1 cellular context compared by ENCODE assay signal in genomic region chr5:159262859-159263568, GRCh38.
TF ChIP-seq lines count a peak whose summit lies in the region.

Gene UBLCP1, plus strand, starts transcription at chr5:159263290. Its CDS starts 5,626 bp downstream, at chr5:159268916.

TF ChIP-seq in K562, 482 proteins besides CTCF, POLR2A, EP300 and RAD21 (continued from another document and continues in another):
- TF ChIP-seq RERE (CRISPR knock-in tag; IDR thresholded peaks at IDR 0.05; ENCODE audit: borderline replicate concordance) (no peak), PHTF2 (CRISPR knock-in tag; IDR thresholded peaks at IDR 0.05) (no peak), TBP (optimal IDR thresholded peaks at IDR 0.05; ENCODE audit: low read depth, low read length) (peak; percentile 69), KHSRP (IDR thresholded peaks at IDR 0.05) (no peak), XRCC3 (IDR thresholded peaks at IDR 0.05) (no peak), ZNF318 (IDR thresholded peaks at IDR 0.05; ENCODE audit: borderline replicate concordance in 1 of 2, low read depth in 1 of 2) (no peak), ZNF584 (CRISPR knock-in tag; IDR thresholded peaks at IDR 0.05; ENCODE audit: low read depth) (no peak), GABPB1 (CRISPR knock-in tag; IDR thresholded peaks at IDR 0.05) (peak; percentile 96), ZBED1 (IDR thresholded peaks at IDR 0.05) (no peak), CTCFL (IDR thresholded peaks at IDR 0.05; ENCODE audit: borderline replicate concordance, insufficient read depth, low read depth, low read length, poor library complexity, severe bottlenecking) (no peak), ZNF121 (CRISPR knock-in tag; conservative IDR thresholded peaks at IDR 0.05) (no peak), HDAC1 (IDR thresholded peaks at IDR 0.05) (peak in 1 of 2 experiments; percentile 88; a peak in 1 of 4 replicates), POLR2B (IDR thresholded peaks at IDR 0.05; ENCODE audit: low read depth, partially characterized antibody) (peak; percentile 87), ZBTB5 (IDR thresholded peaks at IDR 0.05) (no peak), FOSL1 (tag; conservative IDR thresholded peaks at IDR 0.05) (peak; percentile 44; the same call in 1 of the 2 replicates), POLR3A (IDR thresholded peaks at IDR 0.05; ENCODE audit: borderline replicate concordance, extremely low read depth, insufficient read depth, insufficient read length) (no peak), CBFA2T2 (conservative IDR thresholded peaks at IDR 0.05) (no peak), CLOCK (CRISPR knock-in tag; IDR thresholded peaks at IDR 0.05; ENCODE audit: borderline replicate concordance) (no peak), NR2C1 (IDR thresholded peaks at IDR 0.05) (peak; percentile 65), NR2C1 (tag; IDR thresholded peaks at IDR 0.05) (peak; percentile 65), ZNF12 (CRISPR knock-in tag; IDR thresholded peaks at IDR 0.05) (no peak), PRMT5 (CRISPR knock-in tag; IDR thresholded peaks at IDR 0.05) (no peak), ZNF766 (CRISPR knock-in tag; conservative IDR thresholded peaks at IDR 0.05) (no peak), ZNF124 (CRISPR knock-in tag; IDR thresholded peaks at IDR 0.05) (no peak), E2F1 (CRISPR knock-in tag; IDR thresholded peaks at IDR 0.05) (no peak; the same call in 1 of the 2 replicates), BDP1 (IDR thresholded peaks at IDR 0.05; ENCODE audit: insufficient read depth, insufficient read length) (no peak), SLC30A9 (CRISPR knock-in tag; IDR thresholded peaks at IDR 0.05) (no peak), CCNT2 (IDR thresholded peaks at IDR 0.05; ENCODE audit: borderline replicate concordance, extremely low read depth, insufficient read length, low read depth, low read length) (no peak), HES1 (IDR thresholded peaks at IDR 0.05; ENCODE audit: low read depth) (no peak), FOXA1 (IDR thresholded peaks at IDR 0.05; ENCODE audit: borderline replicate concordance) (no peak), ZNF778 (CRISPR knock-in tag; IDR thresholded peaks at IDR 0.05) (no peak), ELK3 (CRISPR knock-in tag; IDR thresholded peaks at IDR 0.05) (no peak)
